ENCODE assay signal across 2 cellular contexts in the genomic region with DNA sequence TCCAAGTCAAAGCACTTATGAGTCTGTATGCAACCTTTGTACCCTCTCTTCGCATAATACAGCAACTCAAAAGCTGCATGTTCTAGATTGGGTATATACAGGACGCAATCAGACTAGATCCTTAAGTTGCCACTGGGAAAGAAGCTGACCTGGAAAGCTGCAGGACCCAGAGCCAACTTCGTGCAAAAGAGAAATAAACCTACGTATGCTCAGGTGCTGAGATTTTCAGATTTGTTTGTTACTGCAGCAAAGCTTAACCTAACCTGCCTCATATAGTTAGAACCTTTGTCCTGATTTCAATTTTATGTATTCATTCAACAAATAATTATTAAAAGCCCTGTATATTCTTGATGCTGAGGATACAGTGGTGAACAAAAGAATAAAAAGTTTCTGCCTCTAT.
TF ChIP-seq lines count a peak whose summit lies in the region.

No MANE protein-coding gene starts in this region.

TF ChIP-seq in HepG2, 621 proteins besides CTCF, POLR2A, EP300 and RAD21:
- TF ChIP-seq SAFB2 (CRISPR knock-in tag; IDR thresholded peaks at IDR 0.05; ENCODE audit: borderline replicate concordance, low read depth) (no peak), ZNF12 (CRISPR knock-in tag; IDR thresholded peaks at IDR 0.05) (peak; percentile 81)
TF ChIP-seq in HepG2: peak in this region for 1.

TF ChIP-seq in K562, 482 proteins besides CTCF, POLR2A, EP300 and RAD21:
- no peak for TF ChIP-seq DNMT1 (IDR thresholded peaks at IDR 0.05)
- no peak for TF ChIP-seq HNRNPL (IDR thresholded peaks at IDR 0.05; ENCODE audit: low read depth, low read length)
- TF ChIP-seq ZNF12 (CRISPR knock-in tag; IDR thresholded peaks at IDR 0.05), result peak; percentile 80; the same call in 1 of the 2 replicates
